31 cellular contexts compared by ENCODE assay signal in the genomic region with DNA sequence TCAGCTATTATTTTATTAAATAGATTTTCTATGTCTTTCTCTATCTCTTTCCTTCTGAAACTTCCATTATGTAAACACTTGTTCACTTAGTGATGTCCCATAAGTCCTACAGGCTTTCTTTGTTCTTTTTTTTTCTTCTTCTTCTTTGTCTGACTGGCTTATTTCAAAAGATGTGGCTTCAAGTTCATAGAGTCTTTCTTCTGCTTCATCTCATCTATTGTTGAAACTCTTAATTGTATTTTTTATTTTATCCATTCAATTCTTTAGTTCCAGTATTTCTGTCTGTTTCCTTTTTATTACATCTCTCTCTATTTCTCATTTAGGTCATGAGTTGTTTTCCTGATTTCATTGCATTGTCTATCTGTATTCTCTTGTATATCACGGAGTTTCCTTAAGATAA. TPM values are rescaled to one million over a fixed set of nuclear protein-coding genes. Genes with fewer than 3 reads are reported as not detected.
A peak's percentile ranks its signal among the peaks of the same experiment; 100 is the strongest.
DNase-seq lines count a peak whose midpoint lies in the region; ATAC-seq, FAIRE-seq and TF ChIP-seq lines count a peak whose summit lies in the region.
"Had no signal": no experiment of that assay in that cellular context is flagged by ENCODE, and none has a peak within 500 bp of the region (broad histone marks: within the 10 kb centered on the region; RNA-seq: fewer than 3 reads in every experiment).

No MANE protein-coding gene starts in this region.

- CTCF ChIA-PET in HEK293 (lab: Yijun Ruan, JAX) = no interaction called here
- CTCF ChIA-PET in PC-9 (lab: Charles Lee) = no interaction called here

- no peak overlapping the region for H2AFZ ChIP-seq in PC-9

- H3K4me1 ChIP-seq in HEK293 (ENCODE audit: control insufficient read depth, insufficient read depth, low read length) = no peaks in the 10 kb centered on the region
- H3K4me1 ChIP-seq in PC-9 (replicated peaks; ENCODE audit: insufficient read depth) = no peaks in the 10 kb centered on the region
- H3K4me1 ChIP-seq: BLaER1, Caco-2 had no signal

- no peaks in the 10 kb centered on the region for H4K20me1 ChIP-seq in PC-9 (ENCODE audit: insufficient read depth)
- H4K20me1 ChIP-seq: BLaER1 had no signal

- intact Hi-C loops in PC-9 (cut with micrococcal nuclease; ENCODE audit: unreplicated experiment) = no loop called here

- no peaks in the 10 kb centered on the region for H3F3A ChIP-seq in PC-9 (ENCODE audit: insufficient read depth, low read depth)

- no peak overlapping the region for H3K27ac ChIP-seq in HEK293 (ENCODE audit: extremely low read depth, low read depth, low read length)
- H3K27ac ChIP-seq in PC-9 = no peak overlapping the region
- H3K27ac ChIP-seq: BLaER1 had no signal

- no peak overlapping the region for H3K4me3 ChIP-seq in HEK293 (ENCODE audit: low read depth, low read length)
- H3K4me3 ChIP-seq in PC-9 = peak overlapping the region; percentile 14; the same call in 1 of the 2 replicates
- H3K4me3 ChIP-seq: BLaER1, GM12878 had no signal

- FAIRE-seq in D721Med (lab: Jason Lieb, UNC) = peak; percentile 91
- peak; percentile 72 for FAIRE-seq in colon (lab: Jason Lieb, UNC)
- FAIRE-seq: A204.1, GM12878, GM12892, GM18507, GM19239 had no signal

- no peaks in the 10 kb centered on the region for H3K9me2 ChIP-seq in PC-9 (ENCODE audit: insufficient read depth)

- no peaks in the 10 kb centered on the region for H3K27me3 ChIP-seq in PC-9 (ENCODE audit: insufficient read depth, low read depth)
- H3K27me3 ChIP-seq: BE2C, BLaER1 had no signal

- ATAC-seq in GM18907 (IDR thresholded peaks at IDR 0.05; ENCODE audit: unreplicated experiment) = no peak
- ATAC-seq: CD8-positive, alpha-beta T cell; GM12878 had no signal

- POLR2A ChIA-PET in HEK293 (lab: Yijun Ruan, JAX) (no interaction called here), PC-9 (lab: Charles Lee; ENCODE audit: unreplicated experiment) (no interaction called here)

- no peak for DNase-seq in D721Med (ENCODE audit: insufficient read length, low spot score)
- no peak for DNase-seq in PC-9
- DNase-seq in dermis blood vessel endothelial cell = no peak
- no peak for DNase-seq in SIG-M5 treated with dmso at 0.1 percent for 504 hours (lab: John Stamatoyannopoulos, UW; ENCODE audit: unreplicated experiment)
- DNase-seq: 8988T; ACHN; C1 segment of cervical spinal cord; Caco-2; Calu3; CD4-positive, alpha-beta T cell; CD8-positive, alpha-beta T cell; DMS 273 treated with DMSO at 0.1 percent for 48 hours; DMS153; DMS53; DMS79; DND-41; EL; GDM1 had no signal

- TF ChIP-seq CTCF in D721Med (IDR thresholded peaks at IDR 0.05; ENCODE audit: insufficient read depth, missing control alignments) = no peak
- TF ChIP-seq CTCF in HEK293 (tag by site-specific recombination; IDR thresholded peaks at IDR 0.05) = no peak
- TF ChIP-seq CTCF in PC-9 (conservative IDR thresholded peaks at IDR 0.05) = no peak

- H3K9me3 ChIP-seq in HEK293 (ENCODE audit: control insufficient read depth, insufficient read depth, low read depth, low read length) = no peaks in the 10 kb centered on the region; the same call in 1 of the 2 replicates
- peaks cover 22% of the 10 kb centered on the region for H3K9me3 ChIP-seq in PC-9 (ENCODE audit: insufficient read depth, low read depth)
- H3K9me3 ChIP-seq: BE2C, Caco-2 had no signal

- no peaks in the 10 kb centered on the region for H3K79me2 ChIP-seq in PC-9 (ENCODE audit: low read depth)

- H3K4me2 ChIP-seq in PC-9 = no peak overlapping the region
- H3K4me2 ChIP-seq: BLaER1 had no signal

- BruUV-seq in PC-9 (replicated peaks; lab: Mats Ljungman, UMichigan) = no TSS peak

- no peaks in the 10 kb centered on the region for H3K36me3 ChIP-seq in HEK293 (ENCODE audit: control insufficient read depth in 2 of 2, insufficient read depth in 1 of 2, low read length in 2 of 2)
- no peaks in the 10 kb centered on the region for H3K36me3 ChIP-seq in PC-9 (ENCODE audit: low read depth)
- H3K36me3 ChIP-seq: BE2C, BLaER1 had no signal

TF ChIP-seq in HEK293, 187 proteins besides CTCF, POLR2A, EP300 and RAD21:
- TF ChIP-seq KLF16 (tag by site-specific recombination; IDR thresholded peaks at IDR 0.05) (no peak), SETDB1 (IDR thresholded peaks at IDR 0.05; ENCODE audit: insufficient read length, low read length) (peak; percentile 37), ZFP69B (tag by site-specific recombination; IDR thresholded peaks at IDR 0.05) (no peak)
- TF ChIP-seq, protein P1, sequence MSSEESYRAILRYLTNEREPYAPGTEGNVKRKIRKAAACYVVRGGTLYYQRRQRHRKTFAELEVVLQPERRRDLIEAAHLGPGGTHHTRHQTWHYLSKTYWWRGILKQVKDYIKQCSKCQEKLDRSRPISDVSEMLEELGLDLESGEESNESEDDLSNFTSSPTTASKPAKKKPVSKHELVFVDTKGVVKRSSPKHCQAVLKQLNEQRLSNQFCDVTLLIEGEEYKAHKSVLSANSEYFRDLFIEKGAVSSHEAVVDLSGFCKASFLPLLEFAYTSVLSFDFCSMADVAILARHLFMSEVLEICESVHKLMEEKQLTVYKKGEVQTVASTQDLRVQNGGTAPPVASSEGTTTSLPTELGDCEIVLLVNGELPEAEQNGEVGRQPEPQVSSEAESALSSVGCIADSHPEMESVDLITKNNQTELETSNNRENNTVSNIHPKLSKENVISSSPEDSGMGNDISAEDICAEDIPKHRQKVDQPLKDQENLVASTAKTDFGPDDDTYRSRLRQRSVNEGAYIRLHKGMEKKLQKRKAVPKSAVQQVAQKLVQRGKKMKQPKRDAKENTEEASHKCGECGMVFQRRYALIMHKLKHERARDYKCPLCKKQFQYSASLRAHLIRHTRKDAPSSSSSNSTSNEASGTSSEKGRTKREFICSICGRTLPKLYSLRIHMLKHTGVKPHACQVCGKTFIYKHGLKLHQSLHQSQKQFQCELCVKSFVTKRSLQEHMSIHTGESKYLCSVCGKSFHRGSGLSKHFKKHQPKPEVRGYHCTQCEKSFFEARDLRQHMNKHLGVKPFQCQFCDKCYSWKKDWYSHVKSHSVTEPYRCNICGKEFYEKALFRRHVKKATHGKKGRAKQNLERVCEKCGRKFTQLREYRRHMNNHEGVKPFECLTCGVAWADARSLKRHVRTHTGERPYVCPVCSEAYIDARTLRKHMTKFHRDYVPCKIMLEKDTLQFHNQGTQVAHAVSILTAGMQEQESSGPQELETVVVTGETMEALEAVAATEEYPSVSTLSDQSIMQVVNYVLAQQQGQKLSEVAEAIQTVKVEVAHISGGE (tag by site-specific recombination; conservative IDR thresholded peaks at IDR 0.05; ENCODE audit: low read depth) = no peak
- TF ChIP-seq, protein P2, sequence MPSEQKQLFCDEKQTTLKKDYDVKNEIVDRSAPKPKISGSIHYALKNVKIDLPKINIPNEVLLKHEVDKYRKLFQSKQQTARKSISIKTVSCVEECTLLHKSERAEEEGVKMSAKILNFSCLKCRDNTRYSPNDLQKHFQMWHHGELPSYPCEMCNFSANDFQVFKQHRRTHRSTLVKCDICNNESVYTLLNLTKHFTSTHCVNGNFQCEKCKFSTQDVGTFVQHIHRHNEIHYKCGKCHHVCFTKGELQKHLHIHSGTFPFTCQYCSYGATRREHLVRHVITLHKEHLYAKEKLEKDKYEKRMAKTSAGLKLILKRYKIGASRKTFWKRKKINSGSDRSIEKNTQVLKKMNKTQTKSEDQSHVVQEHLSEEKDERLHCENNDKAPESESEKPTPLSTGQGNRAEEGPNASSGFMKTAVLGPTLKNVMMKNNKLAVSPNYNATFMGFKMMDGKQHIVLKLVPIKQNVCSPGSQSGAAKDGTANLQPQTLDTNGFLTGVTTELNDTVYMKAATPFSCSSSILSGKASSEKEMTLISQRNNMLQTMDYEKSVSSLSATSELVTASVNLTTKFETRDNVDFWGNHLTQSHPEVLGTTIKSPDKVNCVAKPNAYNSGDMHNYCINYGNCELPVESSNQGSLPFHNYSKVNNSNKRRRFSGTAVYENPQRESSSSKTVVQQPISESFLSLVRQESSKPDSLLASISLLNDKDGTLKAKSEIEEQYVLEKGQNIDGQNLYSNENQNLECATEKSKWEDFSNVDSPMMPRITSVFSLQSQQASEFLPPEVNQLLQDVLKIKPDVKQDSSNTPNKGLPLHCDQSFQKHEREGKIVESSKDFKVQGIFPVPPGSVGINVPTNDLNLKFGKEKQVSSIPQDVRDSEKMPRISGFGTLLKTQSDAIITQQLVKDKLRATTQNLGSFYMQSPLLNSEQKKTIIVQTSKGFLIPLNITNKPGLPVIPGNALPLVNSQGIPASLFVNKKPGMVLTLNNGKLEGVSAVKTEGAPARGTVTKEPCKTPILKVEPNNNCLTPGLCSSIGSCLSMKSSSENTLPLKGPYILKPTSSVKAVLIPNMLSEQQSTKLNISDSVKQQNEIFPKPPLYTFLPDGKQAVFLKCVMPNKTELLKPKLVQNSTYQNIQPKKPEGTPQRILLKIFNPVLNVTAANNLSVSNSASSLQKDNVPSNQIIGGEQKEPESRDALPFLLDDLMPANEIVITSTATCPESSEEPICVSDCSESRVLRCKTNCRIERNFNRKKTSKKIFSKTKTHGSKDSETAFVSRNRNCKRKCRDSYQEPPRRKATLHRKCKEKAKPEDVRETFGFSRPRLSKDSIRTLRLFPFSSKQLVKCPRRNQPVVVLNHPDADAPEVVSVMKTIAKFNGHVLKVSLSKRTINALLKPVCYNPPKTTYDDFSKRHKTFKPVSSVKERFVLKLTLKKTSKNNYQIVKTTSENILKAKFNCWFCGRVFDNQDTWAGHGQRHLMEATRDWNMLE (tag by site-specific recombination; conservative IDR thresholded peaks at IDR 0.05; ENCODE audit: low read depth) = no peak

RNA-seq across cellular contexts. Expression of gene BOD1L2, which starts 38.5 kb away (rescaled TPM):
- not detected in 2 replicates for total RNA-seq in PC-9 (2021)
- not detected in 2 replicates for total RNA-seq in dermis blood vessel endothelial cell
- total RNA-seq: A673; Caco-2; Calu3; CD4-positive, alpha-beta T cell; CD8-positive, alpha-beta T cell; Daoy; G401; GM12878 had no signal
